9 cellular contexts compared by ENCODE assay signal in genomic region chr10:108980869-108981268, GRCh38.
"Had no signal": no experiment of that assay in that cellular context is flagged by ENCODE, and none has a peak within 500 bp of the region (broad histone marks: within the 10 kb centered on the region; RNA-seq: fewer than 3 reads in every experiment).

No MANE protein-coding gene starts in this region.

- H2AFZ ChIP-seq: GM23248, GM23338 had no signal

- H3K9me3 ChIP-seq: HAP-1 had no signal

- H3K4me3 ChIP-seq: GM23248, GM23338, HAP-1 had no signal

- H3K4me1 ChIP-seq: HAP-1 had no signal

- DNase-seq: GM23248, GOT3, H7, H9, HCEC 1CT, HFFc6 had no signal

- H3K27ac ChIP-seq: GM23248 had no signal

- H3K9ac ChIP-seq: GM23248 had no signal

- ATAC-seq: GM23338, HCT116 had no signal

- H3K36me3 ChIP-seq: HAP-1 had no signal
